In the genomic region with DNA sequence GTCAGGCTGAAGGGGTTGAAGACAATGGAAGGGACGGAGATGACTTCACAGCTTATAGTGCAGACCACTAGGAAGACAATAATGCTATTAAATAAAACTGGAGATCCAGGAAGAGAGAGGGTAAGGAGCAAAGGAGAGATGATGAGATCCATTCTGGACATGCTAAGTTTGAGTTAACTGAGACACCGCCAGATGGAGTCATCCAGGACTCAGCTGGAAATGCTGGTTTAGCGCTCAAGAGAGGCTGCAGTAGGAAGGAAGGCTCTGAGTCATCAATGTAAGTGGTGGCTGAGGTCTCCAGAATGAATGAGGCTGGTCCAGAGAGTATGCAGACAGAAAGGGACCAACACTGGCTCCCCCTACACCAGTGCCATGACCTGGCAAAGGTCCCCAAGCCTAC, we compare ENCODE assay signal across 23 cellular contexts. TPM values are rescaled to one million over a fixed set of nuclear protein-coding genes. Genes with fewer than 3 reads are reported as not detected.
DNase-seq lines count a peak whose midpoint lies in the region; ATAC-seq, FAIRE-seq and TF ChIP-seq lines count a peak whose summit lies in the region.
"Had no signal": no experiment of that assay in that cellular context is flagged by ENCODE, and none has a peak within 500 bp of the region (broad histone marks: within the 10 kb centered on the region; RNA-seq: fewer than 3 reads in every experiment).

No MANE protein-coding gene starts in this region.

- peak; percentile 23 for DNase-seq in A172 (ENCODE audit: low spot score)
- DNase-seq in EL = peak; percentile 71
- DNase-seq in MG63 = peak; percentile 62
- DNase-seq in bronchial epithelial cell (ENCODE audit: low read depth) = no peak
- no peak for DNase-seq in GM19238 (ENCODE audit: insufficient read length, low spot score)
- DNase-seq in effector CD4-positive, alpha-beta T cell = no peak
- no peak for DNase-seq in CD14-positive monocyte (ENCODE audit: low spot score)
- DNase-seq: activated CD4-positive, alpha-beta memory T cell treated with anti-CD3 and anti-CD28 coated beads for 36 hours; activated CD4-positive, CD25-positive, alpha-beta regulatory T cell; activated effector memory CD4-positive, alpha-beta T cell treated with anti-CD3 and anti-CD28 coated beads, Interleukin-2, amount 50 U/mL, for 16 hours; cortex of kidney; GF-D8; left cardiac atrium; NCI-H146; stimulated activated CD4-positive, alpha-beta T cell treated with anti-CD3 and anti-CD28 coated beads, Interleukin-4, amount 100 ng/mL, for 24 hours; stimulated activated naive CD8-positive, alpha-beta T cell treated with anti-CD3 and anti-CD28 coated beads, Interleukin-15, amount 100 ng/mL, for 72 hours; T1000; tibial artery had no signal

- H3K9me3 ChIP-seq in MG63 = no peaks in the 10 kb centered on the region
- H3K9me3 ChIP-seq: tibial artery had no signal

- intact Hi-C loops in CD14-positive monocyte (cut with micrococcal nuclease) = no loop called here

- H3K27me3 ChIP-seq in MG63 (no peaks in the 10 kb centered on the region; the same call in 1 of the 2 replicates), bronchial epithelial cell (ENCODE audit: control insufficient read depth, insufficient read depth, low read length) (no peaks in the 10 kb centered on the region)

- TF ChIP-seq CTCF in bronchial epithelial cell (IDR thresholded peaks at IDR 0.05; ENCODE audit: insufficient read depth, low read length, severe bottlenecking) (no peak), CD14-positive monocyte (IDR thresholded peaks at IDR 0.05) (no peak)

- no peaks in the 10 kb centered on the region for H3K9me3 Mint-ChIP-seq in CD14-positive monocyte
- H3K9me3 Mint-ChIP-seq: activated CD4-positive, alpha-beta memory T cell treated with anti-CD3 and anti-CD28 coated beads for 36 hours; stimulated activated naive CD8-positive, alpha-beta T cell treated with anti-CD3 and anti-CD28 coated beads, Interleukin-15, amount 100 ng/mL, for 72 hours had no signal

- H3K36me3 ChIP-seq in MG63 = 0 out of 2 replicates have a peak, but pooled peaks cover 2% of the 10 kb centered on the region
- H3K36me3 ChIP-seq in bronchial epithelial cell (ENCODE audit: control insufficient read depth, insufficient read depth, low read length) = no peaks in the 10 kb centered on the region
- H3K36me3 ChIP-seq: cardiac muscle cell, tibial artery had no signal

- H3K27me3 Mint-ChIP-seq in CD14-positive monocyte (ENCODE audit: low read depth in 3 of 3) = peaks cover 2 to 18% (median 18%) of the 10 kb centered on the region in 3 donors

- H3K27ac Mint-ChIP-seq in CD14-positive monocyte = no peak overlapping the region
- H3K27ac Mint-ChIP-seq: activated CD4-positive, alpha-beta memory T cell treated with anti-CD3 and anti-CD28 coated beads for 36 hours; memory B cell; stimulated activated naive CD8-positive, alpha-beta T cell treated with anti-CD3 and anti-CD28 coated beads, Interleukin-15, amount 100 ng/mL, for 72 hours had no signal

- H3K36me3 Mint-ChIP-seq in CD14-positive monocyte = no peaks in the 10 kb centered on the region
- H3K36me3 Mint-ChIP-seq: activated CD4-positive, alpha-beta memory T cell treated with anti-CD3 and anti-CD28 coated beads for 36 hours; memory B cell had no signal

- no peak for ATAC-seq in GM21360 (IDR thresholded peaks at IDR 0.05; ENCODE audit: unreplicated experiment)
- ATAC-seq: left cardiac atrium; stimulated activated naive CD8-positive, alpha-beta T cell treated with anti-CD3 and anti-CD28 coated beads, Interleukin-15, amount 100 ng/mL, for 72 hours had no signal

- no peaks in the 10 kb centered on the region for H3K4me1 Mint-ChIP-seq in CD14-positive monocyte
- H3K4me1 Mint-ChIP-seq: memory B cell; stimulated activated naive CD8-positive, alpha-beta T cell treated with anti-CD3 and anti-CD28 coated beads, Interleukin-15, amount 100 ng/mL, for 72 hours had no signal

- no peak overlapping the region for H3K4me3 ChIP-seq in MG63
- H3K4me3 ChIP-seq in bronchial epithelial cell (ENCODE audit: low read depth, low read length) = no peak overlapping the region
- H3K4me3 ChIP-seq: cardiac muscle cell, tibial artery had no signal

- peak; percentile 7 for FAIRE-seq in bronchial epithelial cell (lab: Jason Lieb, UNC)
- FAIRE-seq: A204.1, endometrium had no signal

- no peak overlapping the region for H3K4me3 Mint-ChIP-seq in CD14-positive monocyte
- H3K4me3 Mint-ChIP-seq: activated CD4-positive, alpha-beta memory T cell treated with anti-CD3 and anti-CD28 coated beads for 36 hours; memory B cell; stimulated activated naive CD8-positive, alpha-beta T cell treated with anti-CD3 and anti-CD28 coated beads, Interleukin-15, amount 100 ng/mL, for 72 hours had no signal

RNA-seq across cellular contexts. Expression of a gene that starts 9.1 kb away (rescaled TPM):
- 21.3 and 38.0 TPM in 2 replicates for total RNA-seq in A172 (2014; rRNA removed; shearing (Covaris generic))
- 27.6 and 47.6 TPM in 2 replicates for total RNA-seq in MG63 (2014; rRNA removed; shearing (Covaris generic); ENCODE audit: low replicate concordance)
- under 0.01 TPM in 2 replicates for total RNA-seq in bronchial epithelial cell
- polyA plus RNA-seq in CD14-positive monocyte = not detected
- total RNA-seq: activated CD4-positive, alpha-beta memory T cell treated with anti-CD3 and anti-CD28 coated beads for 36 hours had no signal

Comparison
In these comparisons a context has a peak if more than half of its experiments do, and no peak if none do; other contexts are left out.
1. DNase-seq: peak in A172 (single experiment), EL (single experiment) and MG63 (single experiment); none in bronchial epithelial cell (single experiment), GM19238 (single experiment), effector CD4-positive, alpha-beta T cell (single experiment) and CD14-positive monocyte (single experiment).
2. RNA of a gene that starts 9.1 kb away (total RNA-seq): 27.6 to 47.6 TPM in MG63 and 21.3 to 38.0 TPM in A172; under 0.01 TPM in bronchial epithelial cell; every median in the first group is over 10 times any median in the second.